In genomic region chr16:70320121-70320520, GRCh38 we compare ENCODE assay signal across 20 cellular contexts. TPM values are rescaled to one million over a fixed set of nuclear protein-coding genes. Genes with fewer than 3 reads are reported as not detected.
DNase-seq lines count a peak whose midpoint lies in the region; ATAC-seq, FAIRE-seq and TF ChIP-seq lines count a peak whose summit lies in the region.
"Had no signal": no experiment of that assay in that cellular context is flagged by ENCODE, and none has a peak within 500 bp of the region (broad histone marks: within the 10 kb centered on the region; RNA-seq: fewer than 3 reads in every experiment).

No MANE protein-coding gene starts in this region.

- H3K36me3 ChIP-seq in K562 (ENCODE audit: control insufficient read depth, insufficient read depth, low read length) = peaks cover 22% of the 10 kb centered on the region; the same call in 2 of the 3 replicates

- no peaks in the 10 kb centered on the region for H3K79me2 ChIP-seq in K562 (ENCODE audit: control insufficient read depth, insufficient read depth, low read length)

- no peak overlapping the region for H3K4me3 ChIP-seq in K562
- H3K4me3 ChIP-seq: A549; BLaER1 treated with 17β-estradiol and CSF1 and Interleukin-3, amounts not matched to agents 10 nM and 100 nM had no signal

- H3K9me3 ChIP-seq in K562 (replicated peaks; ENCODE audit: control insufficient read depth, insufficient read depth, low read depth, low read length) = no peaks in the 10 kb centered on the region
- H3K9me3 ChIP-seq: A549; BLaER1 treated with 17β-estradiol and CSF1 and Interleukin-3, amounts not matched to agents 10 nM and 100 nM; Caco-2 had no signal

- TF ChIP-seq EP300 in K562 (IDR thresholded peaks at IDR 0.05; ENCODE audit: low read length) = no peak

- FAIRE-seq in K562 (lab: Jason Lieb, UNC) = no peak
- FAIRE-seq: A549, D721Med, G401.6, GM12891, GM18507 had no signal

- no peak for TF ChIP-seq POLR2A in K562 (conservative IDR thresholded peaks at IDR 0.05)

- H4K20me1 ChIP-seq in K562 (replicated peaks; ENCODE audit: control insufficient read depth, insufficient read depth, low read length) = no peaks in the 10 kb centered on the region
- H4K20me1 ChIP-seq: BLaER1 treated with 17β-estradiol and CSF1 and Interleukin-3, amounts not matched to agents 10 nM and 100 nM had no signal

- no peak for TF ChIP-seq RAD21 in K562 (CRISPR knock-in tag; conservative IDR thresholded peaks at IDR 0.05 in 1 of 2, IDR thresholded peaks at IDR 0.05 in 1 of 2)

- no peak overlapping the region for H3K4me2 ChIP-seq in K562 (ENCODE audit: insufficient read depth, low read length)
- H3K4me2 ChIP-seq: A549; BLaER1 treated with 17β-estradiol and CSF1 and Interleukin-3, amounts not matched to agents 10 nM and 100 nM had no signal

- in situ Hi-C loops in K562 (cut with MboI) = no loop called here

- H3K9me1 ChIP-seq in K562 (ENCODE audit: control insufficient read depth, insufficient read depth, low read length) = no peaks in the 10 kb centered on the region

- 89% methylated on average over 5 of the region's 5 CpGs for WGBS in K562 (ENCODE audit: insufficient coverage, low coverage, missing lambda C conversion rate)

- H3K9ac ChIP-seq in K562 (ENCODE audit: insufficient read depth in 1 of 2, low read depth in 2 of 2, low read length in 2 of 2) = no peak overlapping the region
- H3K9ac ChIP-seq: BLaER1 treated with 17β-estradiol and CSF1 and Interleukin-3, amounts not matched to agents 10 nM and 100 nM had no signal

- no peaks in the 10 kb centered on the region for H3K27me3 ChIP-seq in K562 (ENCODE audit: control insufficient read depth in 2 of 2, insufficient read depth in 2 of 2, low read length in 2 of 2)
- H3K27me3 ChIP-seq: BLaER1 treated with 17β-estradiol and CSF1 and Interleukin-3, amounts not matched to agents 10 nM and 100 nM had no signal

- intact Hi-C loops in K562 (cut with micrococcal nuclease) = no loop called here

- no peaks in the 10 kb centered on the region; a peak in 2 of 5 replicates for H3K4me1 ChIP-seq in K562 (replicated peaks in 1 of 2; ENCODE audit: control insufficient read depth in 2 of 2, insufficient read depth in 2 of 2, low read length in 2 of 2)
- H3K4me1 ChIP-seq: A549; BLaER1 treated with 17β-estradiol and CSF1 and Interleukin-3, amounts not matched to agents 10 nM and 100 nM; Caco-2 had no signal

- no TSS peak for BruUV-seq in K562 (replicated peaks; lab: Mats Ljungman, UMichigan)

- no peak for TF ChIP-seq CTCF in K562 (IDR thresholded peaks at IDR 0.05 in 2 of 3, conservative IDR thresholded peaks at IDR 0.05 in 1 of 3; ENCODE audit: insufficient read depth in 2 of 3, low read depth in 1 of 3, low read length in 3 of 3)

- peak; percentile 1 for DNase-seq in activated effector memory CD4-positive, alpha-beta T cell treated with anti-CD3 and anti-CD28 coated beads, Interleukin-2, amount 50 U/mL, for 16 hours
- no peak for DNase-seq in activated effector memory CD4-positive, alpha-beta T cell treated with Interleukin-2 at 50 U/mL for 16 hours
- DNase-seq in K562 (ENCODE audit: extremely low read depth in 1 of 4, low spot score in 3 of 4) (no peak), NCI-H2227 (lab: John Stamatoyannopoulos, UW; ENCODE audit: unreplicated experiment) (no peak), midbrain (lab: John Stamatoyannopoulos, UW) (no peak)
- DNase-seq: AML-193; Caco-2; Calu3; CD4-positive, alpha-beta T cell; CD8-positive, alpha-beta T cell; DMS79 treated with DMSO at 0.1 percent for 48 hours; GF-D8 had no signal

- ATAC-seq in K562 = no peak
- ATAC-seq: A549; CD8-positive, alpha-beta T cell had no signal

- CTCF ChIA-PET in K562 (lab: Yijun Ruan, JAX; ENCODE audit: low intra/inter-chr PET ratio) = no interaction called here

- POLR2A ChIA-PET in K562 (lab: Yijun Ruan, JAX) = interaction anchor here (1.4 to 1.8 kb wide), 2 partner anchors 10 to 11 kb away, joined by 4 to 6 read pairs; no protein-coding TSS in a partner anchor

- no peak overlapping the region for H2AFZ ChIP-seq in K562 (ENCODE audit: low read depth, low read length)

- H3K27ac ChIP-seq in K562 (ENCODE audit: extremely low read depth, low read depth, low read length) = no peak overlapping the region
- H3K27ac ChIP-seq: 22Rv1; A549; BLaER1 treated with 17β-estradiol and CSF1 and Interleukin-3, amounts not matched to agents 10 nM and 100 nM; C4-2B had no signal

TF ChIP-seq in K562, 482 proteins besides CTCF, POLR2A, EP300 and RAD21:
- TF ChIP-seq HMGXB4 (CRISPR knock-in tag; IDR thresholded peaks at IDR 0.05) (no peak), ZNF121 (CRISPR knock-in tag; conservative IDR thresholded peaks at IDR 0.05) (peak; percentile 81)

RNA-seq across cellular contexts. Expression of gene DDX19B, which starts 21.1 kb away (rescaled TPM):
- total RNA-seq in K562 (2011; cell fraction: chromatin; rRNA removed; ENCODE audit: low replicate concordance) = 18.9 and 27.1 TPM in 2 replicates
- total RNA-seq in K562 (2011; cell fraction: nucleolus; rRNA removed) = 11.4 and 15.5 TPM in 2 replicates
- total RNA-seq in K562 (2011; cell fraction: nucleoplasm; rRNA removed) = 14.7 and 15.8 TPM in 2 replicates
- 25.8 and 27.2 TPM in 2 replicates for total RNA-seq in K562 (2014; rRNA removed)
- total RNA-seq in K562 (2014; rRNA removed; fragmentation: Illumina TruSeq; extraction: Trizol) = 19.3 and 23.3 TPM in 2 replicates
- 18.5 and 19.6 TPM in 2 replicates for total RNA-seq in K562 (2015; rRNA removed; fragmentation: Illumina TruSeq; extraction: Trizol)
- 19.2 and 20.8 TPM in 2 replicates for total RNA-seq in K562 (2021)
- polyA plus RNA-seq in K562 (2011; rRNA removed) = 18.9 and 32.1 TPM in 2 replicates
- 21.5 and 22.1 TPM in 2 replicates for polyA plus RNA-seq in K562 (2011; cell fraction: cytosol; rRNA removed)
- 23.9 and 30.1 TPM in 2 replicates for polyA plus RNA-seq in K562 (2011; cell fraction: nucleus; rRNA removed)
- 18.9 and 26.8 TPM in 2 replicates for polyA plus RNA-seq in K562 (2012)
- 32.9 and 39.9 TPM in 2 replicates for polyA plus RNA-seq in K562 (2014; fragmentation: Illumina TruSeq; extraction: Trizol)
- polyA plus RNA-seq in K562 (2014; fragmentation: Nextera tagmentation; extraction: Ambion mirVana) = 10 to 100 TPM in 1 of 2 experiments, 1 to 10 TPM in 1; 7.0 to 10.6 TPM
- polyA plus RNA-seq in K562 (2014; rRNA removed) = 11.1 and 23.8 TPM in 2 replicates
- 8.4 and 11.6 TPM in 2 replicates for polyA minus RNA-seq in K562 (2011; rRNA and poly(A)+ RNA removed)
- 7.3 and 12.2 TPM in 2 replicates for polyA minus RNA-seq in K562 (2011; cell fraction: cytosol; rRNA and poly(A)+ RNA removed)
- 3.0 and 6.3 TPM in 2 replicates for polyA minus RNA-seq in K562 (2011; cell fraction: nucleus; rRNA and poly(A)+ RNA removed)

RNA-seq across cellular contexts. Expression of gene DDX19A, which starts 26.6 kb away (rescaled TPM):
- total RNA-seq in K562 (2011; cell fraction: chromatin; rRNA removed; ENCODE audit: low replicate concordance) = 122 and 174 TPM in 2 replicates
- total RNA-seq in K562 (2011; cell fraction: nucleolus; rRNA removed) = 95.5 and 98.1 TPM in 2 replicates
- total RNA-seq in K562 (2011; cell fraction: nucleoplasm; rRNA removed) = 92.9 and 93.8 TPM in 2 replicates
- total RNA-seq in K562 (2014; rRNA removed) (65.6 and 77.8 TPM in 2 replicates), K562 (2014; rRNA removed; fragmentation: Illumina TruSeq; extraction: Trizol) (59.9 and 60.2 TPM in 2 replicates), K562 (2015; rRNA removed; fragmentation: Illumina TruSeq; extraction: Trizol) (65.4 and 68.5 TPM in 2 replicates), K562 (2021) (50.1 and 55.2 TPM in 2 replicates)
- polyA plus RNA-seq in K562 (2011; rRNA removed) (49.3 and 71.7 TPM in 2 replicates), K562 (2014; fragmentation: Illumina TruSeq; extraction: Trizol) (82.2 and 95.9 TPM in 2 replicates), K562 (2014; fragmentation: Nextera tagmentation; extraction: Ambion mirVana) (10 to 100 TPM; 27.3 to 57.9 TPM), K562 (2014; rRNA removed) (66.4 and 74.9 TPM in 2 replicates)
- 39.4 and 43.8 TPM in 2 replicates for polyA plus RNA-seq in K562 (2011; cell fraction: cytosol; rRNA removed)
- polyA plus RNA-seq in K562 (2011; cell fraction: nucleus; rRNA removed) = 25.8 and 28.7 TPM in 2 replicates
- 31.1 and 46.3 TPM in 2 replicates for polyA plus RNA-seq in K562 (2012)
- polyA minus RNA-seq in K562 (2011; rRNA and poly(A)+ RNA removed) = 57.5 and 74.1 TPM in 2 replicates
- 45.6 and 49.6 TPM in 2 replicates for polyA minus RNA-seq in K562 (2011; cell fraction: cytosol; rRNA and poly(A)+ RNA removed)
- polyA minus RNA-seq in K562 (2011; cell fraction: nucleus; rRNA and poly(A)+ RNA removed) = 29.6 and 42.8 TPM in 2 replicates

RNA-seq across cellular contexts. Expression of gene AARS1, which starts 30.8 kb away (rescaled TPM):
- total RNA-seq in K562 (2011; cell fraction: chromatin; rRNA removed; ENCODE audit: low replicate concordance) = 449 and 606 TPM in 2 replicates
- total RNA-seq in K562 (2011; cell fraction: nucleolus; rRNA removed) = 336 and 371 TPM in 2 replicates
- total RNA-seq in K562 (2011; cell fraction: nucleoplasm; rRNA removed) = 264 and 340 TPM in 2 replicates
- total RNA-seq in K562 (2014; rRNA removed) (174 and 200 TPM in 2 replicates), K562 (2014; rRNA removed; fragmentation: Illumina TruSeq; extraction: Trizol) (104 and 106 TPM in 2 replicates), K562 (2015; rRNA removed; fragmentation: Illumina TruSeq; extraction: Trizol) (73.1 and 73.7 TPM in 2 replicates), K562 (2021) (190 and 207 TPM in 2 replicates)
- polyA plus RNA-seq in K562 (2011; rRNA removed) (235 and 246 TPM in 2 replicates), K562 (2014; fragmentation: Illumina TruSeq; extraction: Trizol) (213 and 235 TPM in 2 replicates), K562 (2014; fragmentation: Nextera tagmentation; extraction: Ambion mirVana) (100 to 1,000 TPM in 1 of 2 experiments, 10 to 100 TPM in 1; 50.1 to 138 TPM), K562 (2014; rRNA removed) (165 and 174 TPM in 2 replicates)
- polyA plus RNA-seq in K562 (2011; cell fraction: cytosol; rRNA removed) = 173 and 214 TPM in 2 replicates
- 258 and 317 TPM in 2 replicates for polyA plus RNA-seq in K562 (2011; cell fraction: nucleus; rRNA removed)
- 179 and 372 TPM in 2 replicates for polyA plus RNA-seq in K562 (2012)
- 357 and 399 TPM in 2 replicates for polyA minus RNA-seq in K562 (2011; rRNA and poly(A)+ RNA removed)
- 148 and 160 TPM in 2 replicates for polyA minus RNA-seq in K562 (2011; cell fraction: cytosol; rRNA and poly(A)+ RNA removed)
- 91.4 and 170 TPM in 2 replicates for polyA minus RNA-seq in K562 (2011; cell fraction: nucleus; rRNA and poly(A)+ RNA removed)
